Comparison of ENCODE assay signal across 8 cellular contexts in the genomic region with DNA sequence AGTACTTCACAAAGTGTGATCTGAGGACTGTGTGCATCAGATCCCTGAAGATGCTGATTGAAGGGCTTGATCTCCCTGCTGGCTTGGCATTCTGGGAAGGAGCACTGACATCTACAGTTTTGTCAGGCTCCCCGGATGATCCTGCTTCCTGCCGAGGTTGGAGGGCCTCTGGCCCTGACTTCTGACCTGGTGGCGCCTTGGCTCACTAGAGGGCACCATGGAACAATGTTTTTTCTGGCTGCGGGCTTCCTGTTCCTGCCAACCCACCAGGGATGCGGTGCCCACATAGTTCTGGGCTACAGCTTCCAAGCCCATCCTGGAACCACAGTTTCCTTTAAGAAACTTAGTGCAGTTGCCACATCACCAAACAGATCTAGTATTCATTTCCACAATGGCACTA. TPM values are rescaled to one million over a fixed set of nuclear protein-coding genes. Genes with fewer than 3 reads are reported as not detected.
DNase-seq lines count a peak whose midpoint lies in the region; ATAC-seq and TF ChIP-seq lines count a peak whose summit lies in the region.

No MANE protein-coding gene starts in this region.

- no peaks in the 10 kb centered on the region for H3K27me3 ChIP-seq in adrenal gland
- H3K27me3 ChIP-seq in lower lobe of right lung (ENCODE audit: low read depth): no peaks in the 10 kb centered on the region

- no peak for TF ChIP-seq POLR2A in adrenal gland (IDR thresholded peaks at IDR 0.05)

- no peak overlapping the region for H3K27ac ChIP-seq in adrenal gland
- H3K27ac ChIP-seq in lower lobe of right lung: no peak overlapping the region

- intact Hi-C loops in adrenal gland (cut with DNase I): no loop called here
- intact Hi-C loops in lower lobe of right lung (cut with DNase I): no loop called here

- DNase-seq in COLO668 (lab: John Stamatoyannopoulos, UW; ENCODE audit: unreplicated experiment): peak; percentile 20
- peak; percentile 19 for DNase-seq in Jurkat, Clone E6-1 (ENCODE audit: low read depth, low spot score)
- peak in 6 of 7 donors; percentile 23 to 57 (median 34) for DNase-seq in adrenal gland
- DNase-seq in lower lobe of right lung: peak; percentile 72
- DNase-seq in activated CD8-positive, alpha-beta memory T cell treated with anti-CD3 and anti-CD28 coated beads, Interleukin-2, amount 50 U/mL, for 48 hours: no peak
- no peak for DNase-seq in activated CD4-positive, CD25-positive, alpha-beta regulatory T cell (lab: John Stamatoyannopoulos, UW)

- TF ChIP-seq CTCF in adrenal gland (IDR thresholded peaks at IDR 0.05) (peak in 1 of 6 experiments; percentile 18), lower lobe of right lung (IDR thresholded peaks at IDR 0.05) (peak; percentile 53)

- H3K4me3 ChIP-seq in Jurkat, Clone E6-1 (ENCODE audit: low read length): no peak overlapping the region
- H3K4me3 ChIP-seq in adrenal gland: no peak overlapping the region
- H3K4me3 ChIP-seq in lower lobe of right lung: no peak overlapping the region

- H3K9me3 ChIP-seq in adrenal gland (replicated peaks in 1 of 3) (no peaks in the 10 kb centered on the region), lower lobe of right lung (no peaks in the 10 kb centered on the region)

- H3K36me3 ChIP-seq in adrenal gland (replicated peaks in 1 of 2) (no peaks in the 10 kb centered on the region), lower lobe of right lung (no peaks in the 10 kb centered on the region)

- H3K4me1 ChIP-seq in adrenal gland (replicated peaks in 1 of 2) (peaks cover 3 to 42% of the 10 kb centered on the region in 2 donors), lower lobe of right lung (peaks cover 57% of the 10 kb centered on the region)

- WGBS in adrenal gland, 4 donors: 20 to 43% (median 32%) methylated on average over 2 to 5 of the region's 5 CpGs

- ATAC-seq in lower lobe of right lung: peak; percentile 82 to 88
- ATAC-seq in GM21515 (IDR thresholded peaks at IDR 0.05; ENCODE audit: unreplicated experiment): no peak
- ATAC-seq in GM21367 (IDR thresholded peaks at IDR 0.05; ENCODE audit: unreplicated experiment): no peak

RNA-seq across cellular contexts. Expression of gene RASAL2, which starts 38.8 kb away (rescaled TPM):
- not detected for polyA plus RNA-seq in Jurkat, Clone E6-1 (2012; ENCODE audit: insufficient read depth, insufficient read length)
- total RNA-seq in adrenal gland (10 to 100 TPM; 10.7 to 31.5 (median 15.0) TPM), lower lobe of right lung (48.3 TPM)
- 10 to 100 TPM in 1 of 3 donors, 1 to 10 TPM in 2; 2.4 to 18.6 (median 4.4) TPM for polyA plus RNA-seq in adrenal gland

Comparison
In these comparisons a context has a peak if more than half of its experiments do, and no peak if none do; other contexts are left out.
1. DNase-seq: peak in COLO668 (single experiment), Jurkat, Clone E6-1 (single experiment), adrenal gland (6 of 7) and lower lobe of right lung (single experiment); none in activated CD8-positive, alpha-beta memory T cell treated with anti-CD3 and anti-CD28 coated beads, Interleukin-2, amount 50 U/mL, for 48 hours (single experiment) and activated CD4-positive, CD25-positive, alpha-beta regulatory T cell (0 of 4).
2. ATAC-seq: peak in lower lobe of right lung (2 of 2); none in GM21515 (single experiment) and GM21367 (single experiment).